In the genomic region with DNA sequence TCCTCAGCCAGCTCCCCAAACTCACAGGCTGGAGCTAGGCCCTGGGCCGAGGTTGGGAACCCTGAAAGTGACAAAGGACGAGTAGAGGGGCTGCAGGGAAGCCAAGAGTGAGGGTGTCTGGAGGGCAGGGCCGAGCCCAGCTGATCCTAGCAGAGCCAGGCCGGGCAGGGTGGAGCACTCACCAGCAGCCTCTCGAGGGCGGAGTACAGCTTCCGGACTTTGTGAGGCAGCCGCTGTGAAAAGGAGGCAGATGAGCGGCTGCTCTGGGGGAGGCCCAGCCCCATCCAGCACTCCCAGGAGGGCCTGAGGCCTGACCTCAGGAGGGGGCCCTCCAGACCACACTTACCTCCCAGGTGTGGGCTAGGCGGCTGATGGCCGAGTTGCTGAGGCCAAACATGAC, we compare ENCODE assay signal across 8 cellular contexts. TPM values are rescaled to one million over a fixed set of nuclear protein-coding genes. Genes with fewer than 3 reads are reported as not detected.
A peak's percentile ranks its signal among the peaks of the same experiment; 100 is the strongest.
DNase-seq lines count a peak whose midpoint lies in the region; ATAC-seq and TF ChIP-seq lines count a peak whose summit lies in the region.

No MANE protein-coding gene starts in this region.

- no peaks in the 10 kb centered on the region for H3K9me3 ChIP-seq in gastrocnemius medialis

- no peak for TF ChIP-seq POLR2A in gastrocnemius medialis (IDR thresholded peaks at IDR 0.05)

- intact Hi-C loops in activated B cell treated with CpG ODN at 0.5 μM for 24 hours (cut with micrococcal nuclease): loop anchor here (1.0 to 2.0 kb wide), 3 partner anchors 14 to 33 kb away; a partner anchor contains a TSS
- intact Hi-C loops in gastrocnemius medialis (cut with DNase I; ENCODE audit: low total_unique reads): no loop called here

- TF ChIP-seq CTCF in activated B cell treated with CpG ODN at 0.5 μM for 24 hours (IDR thresholded peaks at IDR 0.05) (no peak), gastrocnemius medialis (IDR thresholded peaks at IDR 0.05 in 4 of 5, conservative IDR thresholded peaks at IDR 0.05 in 1 of 5) (no peak), glutamatergic neuron (IDR thresholded peaks at IDR 0.05; ENCODE audit: partially characterized antibody, unreplicated experiment) (no peak)

- H3K4me1 ChIP-seq in gastrocnemius medialis: peaks cover 37 to 48% of the 10 kb centered on the region in 2 donors

- ATAC-seq in HG02943 (IDR thresholded peaks at IDR 0.05; ENCODE audit: low read depth, unreplicated experiment): peak; percentile 56
- ATAC-seq in activated B cell treated with CpG ODN at 0.5 μM for 24 hours (ENCODE audit: low read depth): peak; percentile 72
- ATAC-seq in gastrocnemius medialis: no peak
- ATAC-seq in HG02970 (IDR thresholded peaks at IDR 0.05; ENCODE audit: low FRiP score, unreplicated experiment): no peak

- in situ Hi-C loops in gastrocnemius medialis (cut with MboI; ENCODE audit: low sequenced_read_pairs in 4 of 4): loop anchor here in 3 of 4 donors (5.0 to 25.0 kb wide), 2 partner anchors 37 to 97 kb away; no protein-coding TSS in a partner anchor

- H3K27ac Mint-ChIP-seq in activated B cell treated with CpG ODN at 0.5 μM for 24 hours (peak overlapping the region; percentile 82), glutamatergic neuron (ENCODE audit: unreplicated experiment) (no peak overlapping the region)

- no peak overlapping the region for H3K4me3 ChIP-seq in gastrocnemius medialis

- CTCF ChIA-PET in activated B cell treated with CpG ODN at 0.5 μM for 24 hours (lab: Charles Lee): interaction anchor here (0.7 to 10.0 kb wide), 11 partner anchors 9 to 708 kb away, joined by 3 to 416 read pairs (median 91); a partner anchor contains a TSS

- peak; percentile 54 for DNase-seq in GM19238 (ENCODE audit: insufficient read length, low spot score)
- no peak for DNase-seq in activated B cell treated with CpG ODN at 0.5 μM for 24 hours
- DNase-seq in gastrocnemius medialis: no peak
- DNase-seq in NCI-H187 (lab: John Stamatoyannopoulos, UW): no peak
- DNase-seq in T-helper 2 cell: no peak
- no peak for DNase-seq in glutamatergic neuron

- peaks cover 53% of the 10 kb centered on the region for H3K4me1 Mint-ChIP-seq in activated B cell treated with CpG ODN at 0.5 μM for 24 hours
- peaks cover 22% of the 10 kb centered on the region for H3K4me1 Mint-ChIP-seq in glutamatergic neuron (ENCODE audit: low read depth, unreplicated experiment)

- peak overlapping the region; percentile 14 to 64 (median 52) for H3K27ac ChIP-seq in gastrocnemius medialis

- H3K27me3 Mint-ChIP-seq in activated B cell treated with CpG ODN at 0.5 μM for 24 hours (no peaks in the 10 kb centered on the region), glutamatergic neuron (ENCODE audit: unreplicated experiment) (peaks cover 21% of the 10 kb centered on the region)

- no peaks in the 10 kb centered on the region for H3K36me3 ChIP-seq in gastrocnemius medialis

- POLR2A ChIA-PET in activated B cell treated with CpG ODN at 0.5 μM for 24 hours (lab: Charles Lee): interaction anchor here (0.7 to 6.6 kb wide), 12 partner anchors 8 to 342 kb away, joined by 3 to 84 read pairs (median 6); a partner anchor contains a TSS

- H3K9me3 Mint-ChIP-seq in activated B cell treated with CpG ODN at 0.5 μM for 24 hours (no peaks in the 10 kb centered on the region), glutamatergic neuron (ENCODE audit: unreplicated experiment) (peaks cover 22% of the 10 kb centered on the region)

- no peaks in the 10 kb centered on the region for H3K36me3 Mint-ChIP-seq in activated B cell treated with CpG ODN at 0.5 μM for 24 hours (ENCODE audit: low read depth)
- no peaks in the 10 kb centered on the region for H3K36me3 Mint-ChIP-seq in glutamatergic neuron (ENCODE audit: unreplicated experiment)

- peak overlapping the region; percentile 73 for H3K4me3 Mint-ChIP-seq in activated B cell treated with CpG ODN at 0.5 μM for 24 hours
- no peak overlapping the region for H3K4me3 Mint-ChIP-seq in glutamatergic neuron (ENCODE audit: unreplicated experiment)

- no peaks in the 10 kb centered on the region for H3K27me3 ChIP-seq in gastrocnemius medialis

RNA-seq across cellular contexts. Expression of a gene that starts 14.7 kb away (rescaled TPM):
- total RNA-seq in activated B cell treated with CpG ODN at 0.5 μM for 24 hours (0.24 and 0.37 TPM in 2 replicates), gastrocnemius medialis (under 1 TPM in 1 of 4 donors, not detected in 3; 0.16 TPM), glutamatergic neuron (ENCODE audit: unreplicated experiment) (not detected)

RNA-seq across cellular contexts. Expression of a gene that starts 18.7 kb away (rescaled TPM):
- 2.7 and 5.0 TPM in 2 replicates for total RNA-seq in activated B cell treated with CpG ODN at 0.5 μM for 24 hours
- 10 to 100 TPM; 17.0 to 27.0 (median 22.3) TPM for total RNA-seq in gastrocnemius medialis
- 0.81 TPM for total RNA-seq in glutamatergic neuron (ENCODE audit: unreplicated experiment)

RNA-seq across cellular contexts. Expression of a gene that starts 33.1 kb away (rescaled TPM):
- total RNA-seq in activated B cell treated with CpG ODN at 0.5 μM for 24 hours (12.7 and 12.8 TPM in 2 replicates), gastrocnemius medialis (10 to 100 TPM; 28.3 to 62.6 (median 45.6) TPM), glutamatergic neuron (ENCODE audit: unreplicated experiment) (15.7 TPM)

RNA-seq across cellular contexts. Expression of a gene that starts 34.1 kb away (rescaled TPM):
- total RNA-seq in activated B cell treated with CpG ODN at 0.5 μM for 24 hours: 58.4 and 60.5 TPM in 2 replicates
- total RNA-seq in gastrocnemius medialis: 10 to 100 TPM; 15.1 to 24.8 (median 20.5) TPM
- total RNA-seq in glutamatergic neuron (ENCODE audit: unreplicated experiment): 29.5 TPM

Comparison
In these comparisons a context has a peak if more than half of its experiments do, and no peak if none do; other contexts are left out.
1. ATAC-seq: peak in HG02943 (single experiment) and activated B cell treated with CpG ODN at 0.5 μM for 24 hours (single experiment); none in gastrocnemius medialis (0 of 2) and HG02970 (single experiment).